ENCODE assay signal across 18 cellular contexts in genomic region chr10:3331104-3331645, GRCh38.
"Had no signal": no experiment of that assay in that cellular context is flagged by ENCODE, and none has a peak within 500 bp of the region (broad histone marks: within the 10 kb centered on the region; RNA-seq: fewer than 3 reads in every experiment).

No MANE protein-coding gene starts in this region.

- H2AFZ ChIP-seq: neural progenitor cell had no signal

- H3K27me3 ChIP-seq: adrenal gland, esophagus squamous epithelium, heart right ventricle, left lung, neural progenitor cell, pancreas, sigmoid colon, thyroid gland had no signal

- H3K9me3 Mint-ChIP-seq: activated naive CD4-positive, alpha-beta T cell treated with anti-CD3 and anti-CD28 coated beads, Interleukin-2, amount 50 U/mL, for 24 hours; activated T-cell treated with anti-CD3 and anti-CD28 coated beads, Interleukin-2, amount 50 U/mL, for 72 hours had no signal

- DNase-seq: activated CD4-positive, alpha-beta T cell treated with anti-CD3 and anti-CD28 coated beads for 1 hour; activated CD8-positive, alpha-beta memory T cell treated with anti-CD3 and anti-CD28 coated beads for 24 hours; activated CD8-positive, alpha-beta memory T cell treated with anti-CD3 and anti-CD28 coated beads, Interleukin-2, amount 50 U/mL, for 48 hours; activated gamma-delta T cell; activated T-cell treated with anti-CD3 and anti-CD28 coated beads, Interleukin-2, amount 50 U/mL, for 72 hours; effector CD8-positive, alpha-beta T cell; esophagus squamous epithelium; heart right ventricle; left lung; pancreas; sigmoid colon; stimulated activated CD8-positive, alpha-beta memory T cell treated with anti-CD3 and anti-CD28 coated beads, Interleukin-4, amount 100 ng/mL, for 48 hours; stimulated activated naive CD4-positive, alpha-beta T cell; WERI-Rb-1 had no signal

- H3K4me1 Mint-ChIP-seq: activated naive CD4-positive, alpha-beta T cell treated with anti-CD3 and anti-CD28 coated beads, Interleukin-2, amount 50 U/mL, for 24 hours had no signal

- H3K9me3 ChIP-seq: adrenal gland, esophagus squamous epithelium, heart right ventricle, left lung, pancreas, sigmoid colon, thyroid gland had no signal

- H3K27ac Mint-ChIP-seq: activated naive CD4-positive, alpha-beta T cell treated with anti-CD3 and anti-CD28 coated beads, Interleukin-2, amount 50 U/mL, for 24 hours; activated T-cell treated with anti-CD3 and anti-CD28 coated beads, Interleukin-2, amount 50 U/mL, for 72 hours had no signal

- H3K27ac ChIP-seq: adrenal gland, esophagus squamous epithelium, heart right ventricle, left lung, neural progenitor cell, pancreas, sigmoid colon, thyroid gland, WERI-Rb-1 had no signal

- H3K9ac ChIP-seq: neural progenitor cell had no signal

- H3K4me3 ChIP-seq: adrenal gland, esophagus squamous epithelium, heart right ventricle, left lung, neural progenitor cell, pancreas, sigmoid colon, thyroid gland had no signal

- H3K36me3 Mint-ChIP-seq: activated naive CD4-positive, alpha-beta T cell treated with anti-CD3 and anti-CD28 coated beads, Interleukin-2, amount 50 U/mL, for 24 hours; neural progenitor cell had no signal

- H3K4me3 Mint-ChIP-seq: activated naive CD4-positive, alpha-beta T cell treated with anti-CD3 and anti-CD28 coated beads, Interleukin-2, amount 50 U/mL, for 24 hours; activated T-cell treated with anti-CD3 and anti-CD28 coated beads, Interleukin-2, amount 50 U/mL, for 72 hours; neural progenitor cell had no signal

- H3K36me3 ChIP-seq: adrenal gland, esophagus squamous epithelium, heart right ventricle, left lung, neural progenitor cell, pancreas, sigmoid colon, thyroid gland, WERI-Rb-1 had no signal

- H3K4me1 ChIP-seq: adrenal gland, heart right ventricle, left lung, pancreas, sigmoid colon, thyroid gland had no signal
